13 cellular contexts compared by ENCODE assay signal in genomic region chr12:22415342-22416309, GRCh38.
A peak's percentile ranks its signal among the peaks of the same experiment; 100 is the strongest.
DNase-seq lines count a peak whose midpoint lies in the region; ATAC-seq and TF ChIP-seq lines count a peak whose summit lies in the region.
"Had no signal": no experiment of that assay in that cellular context is flagged by ENCODE, and none has a peak within 500 bp of the region (broad histone marks: within the 10 kb centered on the region; RNA-seq: fewer than 3 reads in every experiment).

No MANE protein-coding gene starts in this region.

- peak; percentile 45 to 63 for ATAC-seq in activated T-cell treated with anti-CD3 and anti-CD28 coated beads, Interleukin-2, amount 50 U/mL, for 72 hours (replicated peaks in 1 of 2)
- peak; percentile 70 for ATAC-seq in upper lobe of right lung
- ATAC-seq in HG03045 (IDR thresholded peaks at IDR 0.05; ENCODE audit: unreplicated experiment) = no peak
- no peak for ATAC-seq in GM21529 (IDR thresholded peaks at IDR 0.05; ENCODE audit: unreplicated experiment)

- no peak for DNase-seq in activated T-cell treated with anti-CD3 and anti-CD28 coated beads, Interleukin-2, amount 50 U/mL, for 72 hours
- no peak for DNase-seq in activated T-cell treated with anti-CD3 and anti-CD28 coated beads for 4 hours
- peak; percentile 2 for DNase-seq in adipocyte (ENCODE audit: low read depth)
- DNase-seq in iris pigment epithelial cell (ENCODE audit: low read depth) = peak; percentile 20
- DNase-seq in upper lobe of right lung = no peak
- no peak for DNase-seq in dedifferentiated amniotic fluid mesenchymal stem cell (ENCODE audit: extremely low spot score)
- DNase-seq: AML-193, MV-4-11, retina had no signal

- no peaks in the 10 kb centered on the region for H3K36me3 ChIP-seq in adipocyte (ENCODE audit: control insufficient read depth, insufficient read depth, low read length, severe bottlenecking)
- no peaks in the 10 kb centered on the region for H3K36me3 ChIP-seq in upper lobe of right lung
- H3K36me3 ChIP-seq: HAP-1 had no signal

- peak overlapping the region in 1 of 2 donors; percentile 64 for H3K4me3 Mint-ChIP-seq in activated T-cell treated with anti-CD3 and anti-CD28 coated beads, Interleukin-2, amount 50 U/mL, for 72 hours
- H3K4me3 Mint-ChIP-seq: T-helper 1 cell treated with Interleukin-12 subunit alpha and Interleukin-12 subunit beta and Interleukin-4 antibody, amounts not matched to agents 30 μg/mL and 1 μg/mL, for 36 hours had no signal

- H3K27ac Mint-ChIP-seq in activated T-cell treated with anti-CD3 and anti-CD28 coated beads, Interleukin-2, amount 50 U/mL, for 72 hours = peak overlapping the region; percentile 12
- H3K27ac Mint-ChIP-seq: T-helper 1 cell treated with Interleukin-12 subunit alpha and Interleukin-12 subunit beta and Interleukin-4 antibody, amounts not matched to agents 30 μg/mL and 1 μg/mL, for 36 hours had no signal

- no peaks in the 10 kb centered on the region for H3K36me3 Mint-ChIP-seq in activated T-cell treated with anti-CD3 and anti-CD28 coated beads, Interleukin-2, amount 50 U/mL, for 72 hours (ENCODE audit: insufficient read depth in 2 of 2)

- TF ChIP-seq CTCF in upper lobe of right lung (IDR thresholded peaks at IDR 0.05) = no peak

- H3K9me3 Mint-ChIP-seq in activated T-cell treated with anti-CD3 and anti-CD28 coated beads, Interleukin-2, amount 50 U/mL, for 72 hours = no peaks in the 10 kb centered on the region
- H3K9me3 Mint-ChIP-seq: T-helper 1 cell treated with Interleukin-12 subunit alpha and Interleukin-12 subunit beta and Interleukin-4 antibody, amounts not matched to agents 30 μg/mL and 1 μg/mL, for 36 hours had no signal

- intact Hi-C loops in upper lobe of right lung (cut with DNase I) = no loop called here

- H3K27me3 Mint-ChIP-seq in activated T-cell treated with anti-CD3 and anti-CD28 coated beads, Interleukin-2, amount 50 U/mL, for 72 hours (ENCODE audit: low read depth) = no peaks in the 10 kb centered on the region

- H3K27me3 ChIP-seq in adipocyte (replicated peaks; ENCODE audit: control insufficient read depth, insufficient read depth, low read length) (no peaks in the 10 kb centered on the region), upper lobe of right lung (no peaks in the 10 kb centered on the region)

- H3K4me1 Mint-ChIP-seq in activated T-cell treated with anti-CD3 and anti-CD28 coated beads, Interleukin-2, amount 50 U/mL, for 72 hours (ENCODE audit: low read depth) = peaks cover 14% of the 10 kb centered on the region

- H3K4me3 ChIP-seq in adipocyte (ENCODE audit: low read length) = no peak overlapping the region
- no peak overlapping the region for H3K4me3 ChIP-seq in upper lobe of right lung
- H3K4me3 ChIP-seq: HAP-1 had no signal

- H3K9ac ChIP-seq in adipocyte (ENCODE audit: low read length) = no peak overlapping the region

- no peak overlapping the region for H3K27ac ChIP-seq in upper lobe of right lung

- H3K4me1 ChIP-seq in adipocyte (ENCODE audit: control insufficient read depth, insufficient read depth, low read length) = peaks cover 7% of the 10 kb centered on the region
- no peaks in the 10 kb centered on the region for H3K4me1 ChIP-seq in upper lobe of right lung

- H3K9me3 ChIP-seq in adipocyte (ENCODE audit: control insufficient read depth, low read length) = no peaks in the 10 kb centered on the region
- H3K9me3 ChIP-seq in upper lobe of right lung = no peaks in the 10 kb centered on the region
- H3K9me3 ChIP-seq: HAP-1 had no signal

Comparison
In these comparisons a context has a peak if more than half of its experiments do, and no peak if none do; other contexts are left out.
1. ATAC-seq: peak in activated T-cell treated with anti-CD3 and anti-CD28 coated beads, Interleukin-2, amount 50 U/mL, for 72 hours (2 of 2) and upper lobe of right lung (single experiment); none in HG03045 (single experiment) and GM21529 (single experiment).
2. DNase-seq: peak in adipocyte (single experiment) and iris pigment epithelial cell (single experiment); none in activated T-cell treated with anti-CD3 and anti-CD28 coated beads, Interleukin-2, amount 50 U/mL, for 72 hours (0 of 2), activated T-cell treated with anti-CD3 and anti-CD28 coated beads for 4 hours (single experiment), upper lobe of right lung (single experiment) and dedifferentiated amniotic fluid mesenchymal stem cell (single experiment).